In genomic region chr3:98827221-98827620, GRCh38 we compare ENCODE assay signal across 20 cellular contexts.
DNase-seq lines count a peak whose midpoint lies in the region; ATAC-seq, FAIRE-seq and TF ChIP-seq lines count a peak whose summit lies in the region.
"Had no signal": no experiment of that assay in that cellular context is flagged by ENCODE, and none has a peak within 500 bp of the region (broad histone marks: within the 10 kb centered on the region; RNA-seq: fewer than 3 reads in every experiment).

No MANE protein-coding gene starts in this region.

- H3K79me2 ChIP-seq in keratinocyte (ENCODE audit: control insufficient read depth, insufficient read depth, low read length): peaks cover 48% of the 10 kb centered on the region

- intact Hi-C loops in Right ventricle myocardium inferior (cut with DNase I) (no loop called here), left ventricle myocardium inferior (cut with micrococcal nuclease) (no loop called here)

- peaks cover 3% of the 10 kb centered on the region for H4K20me1 ChIP-seq in keratinocyte (ENCODE audit: control insufficient read depth, extremely low read depth, insufficient read depth, low read length)

- no peaks in the 10 kb centered on the region for H3K9me1 ChIP-seq in keratinocyte (ENCODE audit: control insufficient read depth, extremely low read depth, insufficient read depth, low read length)

- peaks cover 13% of the 10 kb centered on the region for H3K4me1 ChIP-seq in left ventricle myocardium inferior
- peaks cover 5% of the 10 kb centered on the region for H3K4me1 ChIP-seq in keratinocyte (ENCODE audit: control insufficient read depth, extremely low read depth, insufficient read depth, low read length)

- ATAC-seq in Right ventricle myocardium inferior: peak; percentile 13
- peak; percentile 54 for ATAC-seq in SK-N-SH treated with all-trans-retinoic acid at 6 μM for 48 hours
- no peak for ATAC-seq in GM18907 (IDR thresholded peaks at IDR 0.05; ENCODE audit: unreplicated experiment)

- DNase-seq in Right ventricle myocardium inferior (ENCODE audit: missing footprints): no peak
- no peak for DNase-seq in left ventricle myocardium inferior
- no peak for DNase-seq in keratinocyte (ENCODE audit: low read depth, low spot score)
- no peak for DNase-seq in NCI-H1048 (lab: John Stamatoyannopoulos, UW)
- DNase-seq in stimulated activated naive CD4-positive, alpha-beta T cell (lab: John Stamatoyannopoulos, UW): no peak
- no peak for DNase-seq in NCI-H187 (lab: John Stamatoyannopoulos, UW)
- DNase-seq: 8988T; CD4-positive, alpha-beta memory T cell; DMS79 treated with DMSO at 0.1 percent for 48 hours; GOT3; IMR-90; Karpas-422; MM.1S; NCI-H1105 treated with DMSO at 0.1 percent for 48 hours; NCI-H1694 treated with DMSO at 0.1 percent for 48 hours; NCI-H345; NCI-H774; PC-9 had no signal

- H3K36me3 ChIP-seq in left ventricle myocardium inferior (no peaks in the 10 kb centered on the region), keratinocyte (ENCODE audit: control insufficient read depth in 2 of 2, extremely low read depth in 1 of 2, insufficient read depth in 2 of 2, low read length in 2 of 2) (peaks cover 11 to 20% of the 10 kb centered on the region in 2 experiments)

- no peak overlapping the region for H3K4me3 ChIP-seq in left ventricle myocardium inferior
- no peak overlapping the region for H3K4me3 ChIP-seq in keratinocyte (ENCODE audit: control insufficient read depth in 2 of 3, extremely low read depth in 1 of 3, insufficient read depth in 2 of 3, low read depth in 1 of 3, low read length in 3 of 3)
- H3K4me3 ChIP-seq: PC-9 had no signal

- H3K4me2 ChIP-seq in keratinocyte (ENCODE audit: control insufficient read depth, extremely low read depth, insufficient read depth, low read depth, low read length): no peak overlapping the region
- H3K4me2 ChIP-seq: PC-9 had no signal

- no peak overlapping the region for H2AFZ ChIP-seq in keratinocyte (ENCODE audit: control insufficient read depth, low read length)
- H2AFZ ChIP-seq: PC-9 had no signal

- dilution Hi-C loops in keratinocyte (cut with MboI; ENCODE audit: extremely low pct_ligation_motif_present, low sequenced_read_pairs): no loop called here

- no peak overlapping the region for H3K9ac ChIP-seq in keratinocyte (ENCODE audit: control insufficient read depth, extremely low read depth, insufficient read depth, low read length)

- H3K27ac ChIP-seq in left ventricle myocardium inferior (replicated peaks): no peak overlapping the region
- no peak overlapping the region for H3K27ac ChIP-seq in keratinocyte (ENCODE audit: control insufficient read depth, insufficient read depth, low read length)
- H3K27ac ChIP-seq: PC-9 had no signal

- FAIRE-seq in keratinocyte (lab: Jason Lieb, UNC): peak; percentile 39

- H3K9me3 ChIP-seq in left ventricle myocardium inferior (replicated peaks): peaks cover 17% of the 10 kb centered on the region
- H3K9me3 ChIP-seq in keratinocyte (ENCODE audit: control insufficient read depth, low read depth, low read length): no peaks in the 10 kb centered on the region

- TF ChIP-seq CTCF in left ventricle myocardium inferior (IDR thresholded peaks at IDR 0.05; ENCODE audit: borderline replicate concordance): no peak
- TF ChIP-seq CTCF in keratinocyte (optimal IDR thresholded peaks at IDR 0.05 in 1 of 3, IDR thresholded peaks at IDR 0.05 in 1 of 3, conservative IDR thresholded peaks at IDR 0.05 in 1 of 3; ENCODE audit: extremely low read depth in 1 of 3, insufficient read depth in 2 of 3, low read length in 3 of 3): no peak

- no peaks in the 10 kb centered on the region for H3K27me3 ChIP-seq in left ventricle myocardium inferior (ENCODE audit: low read depth)
- H3K27me3 ChIP-seq in keratinocyte (ENCODE audit: control insufficient read depth, extremely low read depth, insufficient read depth, low read length): no peaks in the 10 kb centered on the region

TF ChIP-seq in SK-N-SH treated with all-trans-retinoic acid at 6 μM for 48 hours, 23 proteins besides CTCF, POLR2A, EP300 and RAD21:
- no peak for TF ChIP-seq ZNF8 (CRISPR knock-in tag; IDR thresholded peaks at IDR 0.05)
- no peak for TF ChIP-seq POU6F1 (CRISPR knock-in tag; IDR thresholded peaks at IDR 0.05; ENCODE audit: borderline replicate concordance, low read depth)
- 0 out of 2 replicates have a peak, but pooled peaks have one; percentile 24 for TF ChIP-seq CSDC2 (CRISPR knock-in tag; IDR thresholded peaks at IDR 0.05)
- TF ChIP-seq TCF4 (CRISPR knock-in tag; IDR thresholded peaks at IDR 0.05; ENCODE audit: borderline replicate concordance): peak; percentile 24; the same call in 1 of the 2 replicates
- peak; percentile 56 for TF ChIP-seq ISL1 (CRISPR knock-in tag; IDR thresholded peaks at IDR 0.05)
- no peak for TF ChIP-seq ZNF565 (CRISPR knock-in tag; conservative IDR thresholded peaks at IDR 0.05; ENCODE audit: low read depth)
- TF ChIP-seq ZNF70 (CRISPR knock-in tag; IDR thresholded peaks at IDR 0.05): no peak
- TF ChIP-seq OSR1 (CRISPR knock-in tag; IDR thresholded peaks at IDR 0.05): no peak
- no peak for TF ChIP-seq ZC3H10 (CRISPR knock-in tag; IDR thresholded peaks at IDR 0.05)
